ENCODE assay signal across 10 cellular contexts in the genomic region with DNA sequence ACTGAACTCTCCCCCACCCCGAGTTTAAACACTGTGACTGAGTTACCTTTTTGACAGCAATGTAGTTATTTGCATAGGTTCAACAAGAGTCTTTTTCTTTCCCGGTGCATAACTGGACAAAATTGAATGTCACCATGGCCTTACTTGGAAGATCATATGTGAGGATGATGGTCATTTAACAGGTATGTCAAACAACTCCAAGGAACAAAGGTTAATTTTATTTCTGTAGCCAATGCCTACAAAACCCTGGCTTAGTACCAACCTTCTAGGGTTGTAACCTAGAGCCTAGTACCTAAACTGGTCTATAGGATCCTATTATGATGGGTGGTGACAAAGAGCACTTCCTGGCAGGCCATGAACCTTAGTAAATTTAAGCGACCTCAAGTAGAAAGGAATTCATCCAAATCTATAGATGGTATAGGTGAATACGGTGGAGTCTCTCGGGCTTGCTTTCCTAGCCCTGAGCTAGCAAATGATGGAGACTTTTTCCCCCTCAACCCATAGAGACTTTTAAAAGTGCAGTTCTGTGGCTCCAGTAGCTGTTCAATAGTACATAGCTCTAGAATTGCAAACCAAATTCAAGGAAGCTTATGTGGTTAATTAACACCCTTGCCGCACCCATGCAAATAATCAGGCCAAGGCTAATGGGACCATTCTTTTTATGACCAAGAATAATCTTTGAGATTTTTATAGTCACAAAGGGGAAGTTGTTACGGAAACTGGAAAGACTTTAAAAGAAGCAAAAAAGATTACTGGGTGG.
A peak's percentile ranks its signal among the peaks of the same experiment; 100 is the strongest.
DNase-seq lines count a peak whose midpoint lies in the region; ATAC-seq and TF ChIP-seq lines count a peak whose summit lies in the region.
"Had no signal": no experiment of that assay in that cellular context is flagged by ENCODE, and none has a peak within 500 bp of the region (broad histone marks: within the 10 kb centered on the region; RNA-seq: fewer than 3 reads in every experiment).

No MANE protein-coding gene starts in this region.

- no peaks in the 10 kb centered on the region for H3K27me3 ChIP-seq in hepatocyte
- H3K27me3 ChIP-seq in endodermal cell (ENCODE audit: control insufficient read depth, insufficient read depth, low read length, poor library complexity, severe bottlenecking) = no peaks in the 10 kb centered on the region

- 77% methylated on average over 7 of the region's 7 CpGs for WGBS in hepatocyte (ENCODE audit: low lambda C conversion rate, missing lambda C conversion rate)
- WGBS in endodermal cell (ENCODE audit: insufficient coverage in 1 of 2, insufficient read length in 1 of 2), 2 experiments = 94 to 100% methylated on average over 5 to 7 of the region's 7 CpGs

- no peaks in the 10 kb centered on the region for H3K36me3 Mint-ChIP-seq in endodermal cell (ENCODE audit: low read depth)

- no peaks in the 10 kb centered on the region for H3K9me3 Mint-ChIP-seq in endodermal cell
- H3K9me3 Mint-ChIP-seq: WTC11 had no signal

- no peaks in the 10 kb centered on the region for H3K4me1 Mint-ChIP-seq in endodermal cell

- H3K9me3 ChIP-seq in hepatocyte (ENCODE audit: low read depth) = no peaks in the 10 kb centered on the region
- H3K9me3 ChIP-seq in endodermal cell (ENCODE audit: control insufficient read depth, low read length) = no peaks in the 10 kb centered on the region

- H3K4me2 ChIP-seq in hepatocyte = no peak overlapping the region

- H3K4me1 ChIP-seq in hepatocyte (ENCODE audit: insufficient read depth) (no peaks in the 10 kb centered on the region), endodermal cell (ENCODE audit: control insufficient read depth, insufficient read depth, low read length) (no peaks in the 10 kb centered on the region)

- no peak overlapping the region for H3K9ac ChIP-seq in endodermal cell (ENCODE audit: extremely low read depth, low read length, poor library complexity, severe bottlenecking)

- no peak overlapping the region for H2AFZ ChIP-seq in hepatocyte

- H4K20me1 ChIP-seq in hepatocyte (ENCODE audit: insufficient read depth, poor library complexity, severe bottlenecking) = no peaks in the 10 kb centered on the region

- peak overlapping the region; percentile 6 for H3K27ac ChIP-seq in hepatocyte
- no peak overlapping the region for H3K27ac ChIP-seq in endodermal cell (ENCODE audit: low read depth, low read length)

- peak; percentile 35 for ATAC-seq in GM18508 (IDR thresholded peaks at IDR 0.05; ENCODE audit: insufficient read depth, unreplicated experiment)
- ATAC-seq in GM21423 (IDR thresholded peaks at IDR 0.05; ENCODE audit: unreplicated experiment) = peak; percentile 63
- peak; percentile 56 for ATAC-seq in HG03159 (IDR thresholded peaks at IDR 0.05; ENCODE audit: unreplicated experiment)
- ATAC-seq: WTC11 had no signal

- no peak overlapping the region for H3K4me3 Mint-ChIP-seq in endodermal cell
- H3K4me3 Mint-ChIP-seq: WTC11 had no signal

- H3K79me2 ChIP-seq in hepatocyte = no peaks in the 10 kb centered on the region

- no peak overlapping the region for H3K27ac Mint-ChIP-seq in endodermal cell
- H3K27ac Mint-ChIP-seq: WTC11 had no signal

- TF ChIP-seq CTCF in hepatocyte (IDR thresholded peaks at IDR 0.05; ENCODE audit: poor library complexity) (no peak), endodermal cell (conservative IDR thresholded peaks at IDR 0.05) (no peak)

- H3K36me3 ChIP-seq in hepatocyte (replicated peaks; ENCODE audit: insufficient read depth, low read depth) (no peaks in the 10 kb centered on the region), endodermal cell (ENCODE audit: control insufficient read depth, insufficient read depth, low read length) (peaks cover 4% of the 10 kb centered on the region)

- H3K27me3 Mint-ChIP-seq in endodermal cell (ENCODE audit: insufficient read depth) = no peaks in the 10 kb centered on the region

- DNase-seq in hepatocyte (ENCODE audit: low spot score) (no peak), HK-2 (ENCODE audit: unreplicated experiment) (no peak), mesenteric fat pad (ENCODE audit: low spot score) (no peak), 8988T (no peak), endodermal cell (no peak)
- DNase-seq: NCI-H1092 treated with DMSO at 0.1 percent for 48 hours had no signal

- no peak overlapping the region for H3K4me3 ChIP-seq in hepatocyte
- H3K4me3 ChIP-seq in endodermal cell (ENCODE audit: low read length) = no peak overlapping the region

- H3K9me2 ChIP-seq in hepatocyte (replicated peaks; ENCODE audit: insufficient read depth) = no peaks in the 10 kb centered on the region
